9 cellular contexts compared by ENCODE assay signal in the genomic region with DNA sequence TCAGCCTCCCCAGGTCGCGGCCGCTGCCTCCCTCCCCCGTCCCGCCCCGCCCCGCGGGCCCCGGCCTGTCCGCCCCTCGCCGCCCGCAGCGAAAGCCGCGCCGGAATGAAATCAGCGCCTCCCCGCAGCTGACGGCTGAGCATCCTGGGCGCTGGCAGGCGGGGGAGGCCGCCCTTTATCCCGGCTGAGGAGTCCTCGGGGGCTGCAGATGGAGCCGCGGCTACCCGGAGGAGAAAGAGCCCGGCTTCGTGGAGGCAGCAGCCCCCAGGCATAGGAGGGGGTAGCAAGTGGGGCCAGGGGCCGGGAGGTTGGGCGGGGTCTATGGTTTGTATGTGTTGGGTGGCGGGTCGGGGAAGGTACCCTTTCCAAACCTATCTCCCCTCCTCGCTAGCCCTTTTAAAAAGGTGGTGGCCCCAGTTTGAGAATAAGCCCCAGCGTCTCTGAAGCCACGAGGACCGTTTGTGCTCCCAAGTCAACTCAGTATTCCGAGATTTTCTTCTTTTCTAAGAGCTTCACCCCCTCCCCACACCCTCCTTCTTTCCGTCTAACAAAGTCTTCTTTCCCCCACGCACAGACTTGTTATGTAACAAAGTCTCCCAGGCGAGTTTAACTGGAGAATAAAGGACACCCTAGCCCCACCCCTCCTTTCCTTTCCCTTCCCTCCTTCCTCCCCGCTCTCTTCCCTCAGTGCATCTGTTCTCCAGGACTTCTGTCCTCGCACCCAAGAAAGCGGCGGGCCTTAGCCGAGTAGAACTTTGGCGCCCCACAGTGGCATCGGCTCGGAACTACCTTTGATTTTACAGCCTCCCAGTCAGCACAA. TPM values are rescaled to one million over a fixed set of nuclear protein-coding genes. Genes with fewer than 3 reads are reported as not detected.
DNase-seq lines count a peak whose midpoint lies in the region; ATAC-seq and TF ChIP-seq lines count a peak whose summit lies in the region.
"Had no signal": no experiment of that assay in that cellular context is flagged by ENCODE, and none has a peak within 500 bp of the region (broad histone marks: within the 10 kb centered on the region; RNA-seq: fewer than 3 reads in every experiment).

No MANE protein-coding gene starts in this region.

- no peaks in the 10 kb centered on the region for H3K9me3 Mint-ChIP-seq in activated T-cell treated with anti-CD3 and anti-CD28 coated beads, Interleukin-2, amount 50 U/mL, for 72 hours
- peaks cover 2% of the 10 kb centered on the region for H3K9me3 Mint-ChIP-seq in nephron

- no peak overlapping the region for H3K4me3 ChIP-seq in fibroblast of mammary gland (ENCODE audit: control insufficient read depth, low read depth, low read length)

- TF ChIP-seq EP300 in Ishikawa (IDR thresholded peaks at IDR 0.05; ENCODE audit: borderline replicate concordance), result no peak

- DNase-seq in DMS79 (lab: John Stamatoyannopoulos, UW), result peak; percentile 52
- peak; percentile 60 for DNase-seq in OCI-M2 (lab: John Stamatoyannopoulos, UW; ENCODE audit: unreplicated experiment)
- DNase-seq in activated T-cell treated with anti-CD3 and anti-CD28 coated beads, Interleukin-2, amount 50 U/mL, for 72 hours, result peak; percentile 70 to 74
- peak; percentile 79 for DNase-seq in fibroblast of mammary gland (ENCODE audit: low read depth)

- peak overlapping the region; percentile 69 for H3K27ac ChIP-seq in temporal lobe (ENCODE audit: low read depth, low read length)

- peak; percentile 92 for TF ChIP-seq CTCF in fibroblast of mammary gland (conservative IDR thresholded peaks at IDR 0.05; ENCODE audit: control insufficient read depth, insufficient read depth, low read depth, low read length)
- TF ChIP-seq CTCF in nephron (IDR thresholded peaks at IDR 0.05; ENCODE audit: unreplicated experiment in 3 of 3), result peak; percentile 81 to 86 (median 82)

- peaks cover 23% of the 10 kb centered on the region for H3K4me1 Mint-ChIP-seq in activated T-cell treated with anti-CD3 and anti-CD28 coated beads, Interleukin-2, amount 50 U/mL, for 72 hours (ENCODE audit: low read depth)
- peaks cover 13% of the 10 kb centered on the region for H3K4me1 Mint-ChIP-seq in nephron

- H3K27me3 Mint-ChIP-seq in activated T-cell treated with anti-CD3 and anti-CD28 coated beads, Interleukin-2, amount 50 U/mL, for 72 hours (ENCODE audit: low read depth), result peaks cover 91% of the 10 kb centered on the region
- H3K27me3 Mint-ChIP-seq in nephron (ENCODE audit: low read depth), result peaks cover 97% of the 10 kb centered on the region

- peak overlapping the region; percentile 60 to 81 for H3K4me3 Mint-ChIP-seq in activated T-cell treated with anti-CD3 and anti-CD28 coated beads, Interleukin-2, amount 50 U/mL, for 72 hours
- H3K4me3 Mint-ChIP-seq in nephron, result peak overlapping the region; percentile 74 to 78 (median 76)

- peak; percentile 97 for TF ChIP-seq RAD21 in Ishikawa (IDR thresholded peaks at IDR 0.05; ENCODE audit: low read depth)

- ATAC-seq in GM21576 (IDR thresholded peaks at IDR 0.05; ENCODE audit: unreplicated experiment), result peak; percentile 50
- peak; percentile 61 to 66 for ATAC-seq in activated T-cell treated with anti-CD3 and anti-CD28 coated beads, Interleukin-2, amount 50 U/mL, for 72 hours (replicated peaks in 1 of 2)

- H3K27ac Mint-ChIP-seq in activated T-cell treated with anti-CD3 and anti-CD28 coated beads, Interleukin-2, amount 50 U/mL, for 72 hours, result no peak overlapping the region
- peak overlapping the region in 1 of 3 experiments; percentile 0 for H3K27ac Mint-ChIP-seq in nephron

- no peaks in the 10 kb centered on the region for H3K36me3 Mint-ChIP-seq in activated T-cell treated with anti-CD3 and anti-CD28 coated beads, Interleukin-2, amount 50 U/mL, for 72 hours (ENCODE audit: insufficient read depth in 2 of 2)
- no peaks in the 10 kb centered on the region for H3K36me3 Mint-ChIP-seq in nephron (ENCODE audit: low read depth)

TF ChIP-seq in Ishikawa, 13 proteins besides CTCF, POLR2A, EP300 and RAD21:
- TF ChIP-seq, protein P1, sequence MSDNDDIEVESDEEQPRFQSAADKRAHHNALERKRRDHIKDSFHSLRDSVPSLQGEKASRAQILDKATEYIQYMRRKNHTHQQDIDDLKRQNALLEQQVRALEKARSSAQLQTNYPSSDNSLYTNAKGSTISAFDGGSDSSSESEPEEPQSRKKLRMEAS (IDR thresholded peaks at IDR 0.05), result peak; percentile 55; the same call in 1 of the 2 replicates
- TF ChIP-seq TEAD4 (IDR thresholded peaks at IDR 0.05), result no peak

RNA-seq across cellular contexts. Expression of gene POU3F2, which starts 11.0 kb away (rescaled TPM):
- total RNA-seq in activated T-cell treated with anti-CD3 and anti-CD28 coated beads, Interleukin-2, amount 50 U/mL, for 72 hours, result not detected
- 156 TPM for total RNA-seq in temporal lobe
- total RNA-seq: pulmonary artery endothelial cell had no signal

Comparison
In these comparisons a context has a peak if more than half of its experiments do, and no peak if none do; other contexts are left out.
1. RNA of gene POU3F2, which starts 11.0 kb away (total RNA-seq): 156 TPM in temporal lobe (single experiment); not detected in activated T-cell treated with anti-CD3 and anti-CD28 coated beads, Interleukin-2, amount 50 U/mL, for 72 hours; every median in the first group is over 100 times any median in the second.
2. Peak in every context shown above with its lines, with median percentiles within 50 percentile points of each other: DNase-seq.